In genomic region chr1:63523738-63524137, GRCh38 we compare ENCODE assay signal across 8 cellular contexts. TPM values are rescaled to one million over a fixed set of nuclear protein-coding genes. Genes with fewer than 3 reads are reported as not detected.
DNase-seq lines count a peak whose midpoint lies in the region; ATAC-seq and TF ChIP-seq lines count a peak whose summit lies in the region.

No MANE protein-coding gene starts in this region.

- H3K4me1 ChIP-seq in KMS-11 (ENCODE audit: low read depth, poor library complexity, severe bottlenecking) = peaks cover 31% of the 10 kb centered on the region
- H3K4me1 ChIP-seq in liver (ENCODE audit: control insufficient read depth in 4 of 4, insufficient read depth in 4 of 4, low read length in 3 of 4) = peaks cover 0 to 20% (median 14%) of the 10 kb centered on the region in 4 donors
- H3K4me1 ChIP-seq in tibial artery = peaks cover 0 to 16% (median 9%) of the 10 kb centered on the region in 4 donors

- peaks cover 22% of the 10 kb centered on the region for H3K4me1 Mint-ChIP-seq in MCF 10A (ENCODE audit: insufficient read depth, unreplicated experiment)

- H3K36me3 ChIP-seq in KMS-11 (ENCODE audit: insufficient read depth) (no peaks in the 10 kb centered on the region), liver (ENCODE audit: control insufficient read depth in 4 of 4, insufficient read depth in 3 of 4, low read depth in 1 of 4, low read length in 3 of 4) (no peaks in the 10 kb centered on the region), tibial artery (peaks cover 0 to 5% (median 0%) of the 10 kb centered on the region in 3 donors)

- H3K4me3 Mint-ChIP-seq in MCF 10A (ENCODE audit: unreplicated experiment) = peak overlapping the region; percentile 93

- TSS peak; percentile 60 for BruUV-seq in MCF 10A (replicated peaks; lab: Mats Ljungman, UMichigan)

- no peaks in the 10 kb centered on the region for H3K27me3 Mint-ChIP-seq in MCF 10A (ENCODE audit: insufficient read depth, unreplicated experiment)

- CTCF ChIA-PET in MCF 10A (lab: Yijun Ruan, JAX) = interaction anchor here (0.7 to 3.4 kb wide), 4 partner anchors 8 to 37 kb away, joined by 3 to 19 read pairs (median 4); no protein-coding TSS in a partner anchor

- H3K79me2 ChIP-seq in KMS-11 (ENCODE audit: insufficient read depth, low read depth) = peaks cover 39% of the 10 kb centered on the region

- H3K4me3 ChIP-seq in KMS-11 (IDR thresholded peaks at IDR 0.05; ENCODE audit: insufficient read depth, low read depth, low read length) (no peak overlapping the region), liver (ENCODE audit: low read depth in 1 of 3, low read length in 3 of 3) (peak overlapping the region; percentile 73 to 77 (median 77)), tibial artery (peak overlapping the region; percentile 65 to 73)

- 1% methylated on average over 11 of the region's 11 CpGs for WGBS in liver

- no peak for TF ChIP-seq RAD21 in liver (IDR thresholded peaks at IDR 0.05)

- H3K9me3 ChIP-seq in liver (ENCODE audit: control insufficient read depth in 4 of 4, low read length in 3 of 4) = no peaks in the 10 kb centered on the region
- H3K9me3 ChIP-seq in tibial artery = no peaks in the 10 kb centered on the region

- POLR2A ChIA-PET in MCF 10A (lab: Yijun Ruan, JAX) = interaction anchor here (0.8 to 4.7 kb wide), 14 partner anchors 8 to 948 kb away, joined by 3 to 43 read pairs (median 4); no protein-coding TSS in a partner anchor

- peak; percentile 17 for ATAC-seq in GM21576 (IDR thresholded peaks at IDR 0.05; ENCODE audit: unreplicated experiment)

- no peak for TF ChIP-seq CTCF in KMS-11 (conservative IDR thresholded peaks at IDR 0.05; ENCODE audit: low read depth, low read length)
- TF ChIP-seq CTCF in MCF 10A (IDR thresholded peaks at IDR 0.05; ENCODE audit: unreplicated experiment) = no peak
- no peak for TF ChIP-seq CTCF in liver (IDR thresholded peaks at IDR 0.05; ENCODE audit: low read depth, low read length, missing input control)
- TF ChIP-seq CTCF in tibial artery (IDR thresholded peaks at IDR 0.05) = no peak

- H2AFZ ChIP-seq in KMS-11 (ENCODE audit: low read depth) = peak overlapping the region; percentile 96

- H3K27ac Mint-ChIP-seq in MCF 10A (ENCODE audit: low read depth, unreplicated experiment) = peak overlapping the region; percentile 94

- H3K27ac ChIP-seq in KMS-11 = peak overlapping the region; percentile 95
- H3K27ac ChIP-seq in liver (ENCODE audit: low read depth in 1 of 2, low read length in 2 of 2) = peak overlapping the region; percentile 82 to 87
- peak overlapping the region; percentile 85 to 89 for H3K27ac ChIP-seq in tibial artery

- intact Hi-C loops in MCF 10A (cut with micrococcal nuclease) = loop anchor here (5.0 to 10.0 kb wide), 2 partner anchors 196 to 1651 kb away; no protein-coding TSS in a partner anchor
- intact Hi-C loops in tibial artery (cut with DNase I; ENCODE audit: low total_unique reads) = no loop called here

- H3K27me3 ChIP-seq in KMS-11 (ENCODE audit: insufficient read depth, low read depth) (no peaks in the 10 kb centered on the region), liver (ENCODE audit: control insufficient read depth in 4 of 4, insufficient read depth in 4 of 4, low read length in 3 of 4) (no peaks in the 10 kb centered on the region), tibial artery (no peaks in the 10 kb centered on the region)

- H3K9me3 Mint-ChIP-seq in MCF 10A (ENCODE audit: unreplicated experiment) = no peaks in the 10 kb centered on the region

- no peaks in the 10 kb centered on the region for H4K20me1 ChIP-seq in KMS-11 (ENCODE audit: insufficient read depth)

- peak overlapping the region; percentile 90 for H3K4me2 ChIP-seq in KMS-11

- peaks cover 22% of the 10 kb centered on the region for H3K36me3 Mint-ChIP-seq in MCF 10A (ENCODE audit: insufficient read depth, unreplicated experiment)

- DNase-seq in DMS79 (lab: John Stamatoyannopoulos, UW) (peak; percentile 59), DMS79 treated with DMSO at 0.1 percent for 48 hours (lab: John Stamatoyannopoulos, UW) (no peak), MCF 10A (ENCODE audit: unreplicated experiment) (no peak), tibial artery (no peak), DMS153 (lab: John Stamatoyannopoulos, UW) (no peak)

- H3K9ac ChIP-seq in KMS-11 (peak overlapping the region; percentile 83), liver (ENCODE audit: low read depth in 1 of 2, low read length in 2 of 2) (peak overlapping the region; percentile 76 to 77)

TF ChIP-seq in liver, 16 proteins besides CTCF, POLR2A, EP300 and RAD21:
- TF ChIP-seq, protein P1, sequence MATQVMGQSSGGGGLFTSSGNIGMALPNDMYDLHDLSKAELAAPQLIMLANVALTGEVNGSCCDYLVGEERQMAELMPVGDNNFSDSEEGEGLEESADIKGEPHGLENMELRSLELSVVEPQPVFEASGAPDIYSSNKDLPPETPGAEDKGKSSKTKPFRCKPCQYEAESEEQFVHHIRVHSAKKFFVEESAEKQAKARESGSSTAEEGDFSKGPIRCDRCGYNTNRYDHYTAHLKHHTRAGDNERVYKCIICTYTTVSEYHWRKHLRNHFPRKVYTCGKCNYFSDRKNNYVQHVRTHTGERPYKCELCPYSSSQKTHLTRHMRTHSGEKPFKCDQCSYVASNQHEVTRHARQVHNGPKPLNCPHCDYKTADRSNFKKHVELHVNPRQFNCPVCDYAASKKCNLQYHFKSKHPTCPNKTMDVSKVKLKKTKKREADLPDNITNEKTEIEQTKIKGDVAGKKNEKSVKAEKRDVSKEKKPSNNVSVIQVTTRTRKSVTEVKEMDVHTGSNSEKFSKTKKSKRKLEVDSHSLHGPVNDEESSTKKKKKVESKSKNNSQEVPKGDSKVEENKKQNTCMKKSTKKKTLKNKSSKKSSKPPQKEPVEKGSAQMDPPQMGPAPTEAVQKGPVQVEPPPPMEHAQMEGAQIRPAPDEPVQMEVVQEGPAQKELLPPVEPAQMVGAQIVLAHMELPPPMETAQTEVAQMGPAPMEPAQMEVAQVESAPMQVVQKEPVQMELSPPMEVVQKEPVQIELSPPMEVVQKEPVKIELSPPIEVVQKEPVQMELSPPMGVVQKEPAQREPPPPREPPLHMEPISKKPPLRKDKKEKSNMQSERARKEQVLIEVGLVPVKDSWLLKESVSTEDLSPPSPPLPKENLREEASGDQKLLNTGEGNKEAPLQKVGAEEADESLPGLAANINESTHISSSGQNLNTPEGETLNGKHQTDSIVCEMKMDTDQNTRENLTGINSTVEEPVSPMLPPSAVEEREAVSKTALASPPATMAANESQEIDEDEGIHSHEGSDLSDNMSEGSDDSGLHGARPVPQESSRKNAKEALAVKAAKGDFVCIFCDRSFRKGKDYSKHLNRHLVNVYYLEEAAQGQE (IDR thresholded peaks at IDR 0.05) = no peak
- TF ChIP-seq TAF1 (conservative IDR thresholded peaks at IDR 0.05) (no peak), FOXA2 (IDR thresholded peaks at IDR 0.05) (no peak), HNF4A (conservative IDR thresholded peaks at IDR 0.05) (no peak), RXRA (IDR thresholded peaks at IDR 0.05) (no peak), HNF4G (IDR thresholded peaks at IDR 0.05) (no peak), JUND (IDR thresholded peaks at IDR 0.05) (no peak), ATF3 (IDR thresholded peaks at IDR 0.05) (no peak), GABPA (IDR thresholded peaks at IDR 0.05 in 1 of 2, conservative IDR thresholded peaks at IDR 0.05 in 1 of 2) (no peak), NR2F2 (IDR thresholded peaks at IDR 0.05) (no peak), EGR1 (IDR thresholded peaks at IDR 0.05; ENCODE audit: low read depth in 2 of 2) (no peak), YY1 (IDR thresholded peaks at IDR 0.05) (no peak), MAX (IDR thresholded peaks at IDR 0.05) (no peak), FOXA1 (IDR thresholded peaks at IDR 0.05) (no peak), ZBTB33 (IDR thresholded peaks at IDR 0.05) (no peak), SP1 (IDR thresholded peaks at IDR 0.05) (no peak)

RNA-seq across cellular contexts. Expression of gene EFCAB7, which starts 0.4 kb away (rescaled TPM):
- total RNA-seq in MCF 10A (2022) (7.6 and 7.9 TPM in 2 replicates), liver (1 to 10 TPM; 2.5 to 2.6 TPM)
- polyA plus RNA-seq in liver = 1 to 10 TPM in 1 of 2 donors, under 1 TPM in 1; 0.70 to 1.3 TPM

RNA-seq across cellular contexts. Expression of gene ITGB3BP, which starts 0.7 kb away (rescaled TPM):
- 31.4 and 31.8 TPM in 2 replicates for total RNA-seq in MCF 10A (2022)
- 10 to 100 TPM in 1 of 2 donors, 1 to 10 TPM in 1; 7.9 to 15.2 TPM for total RNA-seq in liver
- polyA plus RNA-seq in liver = 1 to 10 TPM; 5.7 to 7.1 TPM
